8 cellular contexts compared by ENCODE assay signal in genomic region chr6:128518531-128519131, GRCh38. TPM values are rescaled to one million over a fixed set of nuclear protein-coding genes. Genes with fewer than 3 reads are reported as not detected.
A peak's percentile ranks its signal among the peaks of the same experiment; 100 is the strongest.
DNase-seq lines count a peak whose midpoint lies in the region; ATAC-seq and TF ChIP-seq lines count a peak whose summit lies in the region.

No MANE protein-coding gene starts in this region.

- no peaks in the 10 kb centered on the region for H3K9me2 ChIP-seq in GM23248 (ENCODE audit: insufficient read depth)

- in situ Hi-C loops in GM23248 (cut with MboI) = loop anchor here (25.0 kb wide), 2 partner anchors 656 to 781 kb away; no protein-coding TSS in a partner anchor

- H3K27me3 ChIP-seq in GM23248 (replicated peaks; ENCODE audit: insufficient read depth) (no peaks in the 10 kb centered on the region), SJCRH30 (no peaks in the 10 kb centered on the region), rectal smooth muscle tissue (ENCODE audit: control insufficient read depth, insufficient read depth, low read length) (no peaks in the 10 kb centered on the region)

- H3K9ac ChIP-seq in GM23248 = peak overlapping the region; percentile 89
- H3K9ac ChIP-seq in rectal smooth muscle tissue (ENCODE audit: low read length) = peak overlapping the region; percentile 29

- 12 to 13% methylated on average over 20 of the region's 20 CpGs for WGBS in GM23248 (ENCODE audit: low coverage in 1 of 2, low lambda C conversion rate in 2 of 2, missing lambda C conversion rate in 2 of 2), 2 experiments

- DNase-seq in GM23248 = peak; percentile 17
- DNase-seq in SJCRH30 = peak; percentile 9 to 13
- DNase-seq in foreskin fibroblast = no peak
- DNase-seq in posterior vena cava (ENCODE audit: low spot score) = no peak
- DNase-seq in activated CD8-positive, alpha-beta memory T cell treated with anti-CD3 and anti-CD28 coated beads, Interleukin-2, amount 50 U/mL, for 48 hours = no peak

- H3F3A ChIP-seq in GM23248 (ENCODE audit: insufficient read depth) = peaks cover 19% of the 10 kb centered on the region

- intact Hi-C loops in posterior vena cava (cut with DNase I) = no loop called here

- peaks cover 64% of the 10 kb centered on the region for H3K79me2 ChIP-seq in GM23248 (ENCODE audit: insufficient read depth)

- H3K9me3 ChIP-seq in GM23248 (ENCODE audit: low read depth) (no peaks in the 10 kb centered on the region), SJCRH30 (replicated peaks) (no peaks in the 10 kb centered on the region)

- peaks cover 30% of the 10 kb centered on the region for H3K4me1 ChIP-seq in GM23248 (ENCODE audit: insufficient read depth)
- H3K4me1 ChIP-seq in SJCRH30 = peaks cover 31% of the 10 kb centered on the region
- H3K4me1 ChIP-seq in rectal smooth muscle tissue (ENCODE audit: control insufficient read depth, insufficient read depth, low read length) = peaks cover 26% of the 10 kb centered on the region

- peak overlapping the region; percentile 92 for H3K4me2 ChIP-seq in GM23248 (ENCODE audit: unreplicated experiment)

- H4K20me1 ChIP-seq in GM23248 (ENCODE audit: insufficient read depth) = no peaks in the 10 kb centered on the region

- H3K4me3 ChIP-seq in GM23248 (peak overlapping the region; percentile 95), SJCRH30 (peak overlapping the region; percentile 82), foreskin fibroblast (ENCODE audit: low read depth in 1 of 2, low read length in 2 of 2) (peak overlapping the region; percentile 92 to 100), rectal smooth muscle tissue (ENCODE audit: low read length) (peak overlapping the region; percentile 97)

- no peak overlapping the region for H3K27ac ChIP-seq in GM23248
- no peak overlapping the region for H3K27ac ChIP-seq in SJCRH30
- H3K27ac ChIP-seq in rectal smooth muscle tissue (ENCODE audit: low read depth, low read length) = peak overlapping the region; percentile 89

- no peak for TF ChIP-seq CTCF in foreskin fibroblast (IDR thresholded peaks at IDR 0.05; ENCODE audit: low read depth, low read length)

- H3K36me3 ChIP-seq in GM23248 (ENCODE audit: low read depth) = no peaks in the 10 kb centered on the region; the same call in 1 of the 2 replicates
- H3K36me3 ChIP-seq in SJCRH30 = no peaks in the 10 kb centered on the region
- H3K36me3 ChIP-seq in rectal smooth muscle tissue (ENCODE audit: control insufficient read depth, insufficient read depth, low read length) = no peaks in the 10 kb centered on the region

- peak overlapping the region; percentile 96 for H2AFZ ChIP-seq in GM23248

- ATAC-seq in HG02970 (IDR thresholded peaks at IDR 0.05; ENCODE audit: low FRiP score, unreplicated experiment) (no peak), GM19397 (IDR thresholded peaks at IDR 0.05; ENCODE audit: unreplicated experiment) (no peak)

RNA-seq across cellular contexts. Expression of gene PTPRK, which starts 1.8 kb away (rescaled TPM):
- 23.1 and 34.5 TPM in 2 replicates for total RNA-seq in GM23248 (2014; rRNA removed; shearing (Covaris generic))
- 22.3 and 24.6 TPM in 2 replicates for polyA plus RNA-seq in GM23248 (2016; fragmentation: Nextera tagmentation; extraction: Ambion mirVana)
- 24.2 and 31.4 TPM in 2 replicates for total RNA-seq in SJCRH30 (2014; rRNA removed; shearing (Covaris generic))
- total RNA-seq in posterior vena cava = 10 to 100 TPM; 23.7 to 30.2 TPM

Comparison
In these comparisons a context has a peak if more than half of its experiments do, and no peak if none do; other contexts are left out.
1. DNase-seq: peak in GM23248 (single experiment) and SJCRH30 (2 of 2); none in foreskin fibroblast (0 of 2), posterior vena cava (single experiment) and activated CD8-positive, alpha-beta memory T cell treated with anti-CD3 and anti-CD28 coated beads, Interleukin-2, amount 50 U/mL, for 48 hours (single experiment).
2. Peak in every context shown above with its lines, with median percentiles within 50 percentile points of each other: H3K4me3 ChIP-seq.